Comparison of ENCODE assay signal across 25 cellular contexts in the genomic region with DNA sequence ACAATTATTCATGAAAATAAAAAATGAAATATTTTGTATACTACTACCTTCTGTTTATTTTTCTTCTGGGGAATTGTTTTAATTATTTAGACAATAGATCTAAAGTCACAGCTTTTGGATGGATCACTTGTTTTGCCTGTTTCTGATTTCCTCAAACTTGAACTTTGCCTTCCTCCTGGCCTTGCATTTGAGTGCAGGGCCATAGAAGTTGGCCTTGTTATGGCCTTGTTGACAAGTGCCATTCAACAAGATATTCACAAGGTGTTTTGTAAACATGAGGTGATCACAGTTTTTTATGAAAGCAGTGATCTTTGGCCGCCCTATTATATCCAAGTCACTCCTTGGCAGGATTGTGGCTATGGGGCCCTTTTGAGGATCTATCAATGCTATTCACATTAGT.
"Had no signal": no experiment of that assay in that cellular context is flagged by ENCODE, and none has a peak within 500 bp of the region (broad histone marks: within the 10 kb centered on the region; RNA-seq: fewer than 3 reads in every experiment).

No MANE protein-coding gene starts in this region.

- DNase-seq: cerebellar nuclear complex; dermis blood vessel endothelial cell; effector CD8-positive, alpha-beta T cell; effector memory CD8-positive, alpha-beta T cell; endodermal cell; erythroblast; esophagus squamous epithelium; foreskin fibroblast; foreskin melanocyte; gastrocnemius medialis; glutamatergic neuron; head of caudate nucleus; heart right ventricle; hippocampal formation; left cardiac atrium; left lung; left ventricle myocardium superior; lower lobe of right lung; mesenchymal stem cell; mucosa of descending colon had no signal

- H3K4me3 Mint-ChIP-seq: central memory CD8-positive, alpha-beta T cell; effector memory CD8-positive, alpha-beta T cell; endodermal cell; mesothelial cell of epicardium had no signal

- H3K4me3 ChIP-seq: coronary artery, esophagus squamous epithelium, gastrocnemius medialis, heart right ventricle, left lung, lower lobe of right lung, mucosa of descending colon had no signal

- ATAC-seq: effector memory CD8-positive, alpha-beta T cell; esophagus mucosa; gastrocnemius medialis; heart right ventricle; left cardiac atrium; left lung; left ventricle myocardium superior; lower lobe of right lung; mucosa of descending colon had no signal

- H3K27me3 Mint-ChIP-seq: central memory CD8-positive, alpha-beta T cell; effector memory CD8-positive, alpha-beta T cell had no signal

- H3K9me3 Mint-ChIP-seq: central memory CD8-positive, alpha-beta T cell; effector memory CD8-positive, alpha-beta T cell; mesothelial cell of epicardium had no signal

- H3K27me3 ChIP-seq: esophagus squamous epithelium, gastrocnemius medialis, heart right ventricle, left lung had no signal

- H3K27ac Mint-ChIP-seq: endodermal cell, mesothelial cell of epicardium had no signal

- H3K27ac ChIP-seq: epithelial cell of prostate, esophagus squamous epithelium, gastrocnemius medialis, left lung, lower lobe of right lung had no signal

- H3K9me3 ChIP-seq: esophagus squamous epithelium, gastrocnemius medialis, left lung, lower lobe of right lung, mucosa of descending colon had no signal
